ENCODE assay signal across 1 cellular context in the genomic region with DNA sequence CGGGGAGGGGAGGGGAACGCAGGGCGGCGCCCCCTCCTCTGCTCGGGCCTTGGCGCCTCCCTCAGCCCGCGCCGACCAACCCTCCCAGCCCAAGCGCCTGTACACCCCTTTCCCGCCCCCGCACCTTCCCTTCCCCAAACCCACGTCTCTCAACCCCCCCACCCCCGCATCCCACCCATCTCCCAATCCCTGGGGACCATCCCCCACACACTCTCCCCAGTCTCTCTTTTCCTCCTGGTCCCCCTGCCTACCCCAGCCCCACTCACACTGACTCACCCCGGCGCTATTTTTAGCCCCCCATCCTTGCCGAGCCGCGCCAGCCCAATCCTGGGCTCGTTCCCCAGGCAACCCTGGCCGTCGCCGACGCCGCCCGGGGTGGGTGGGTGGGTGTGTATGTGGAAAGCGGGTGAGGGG.
TF ChIP-seq lines count a peak whose summit lies in the region.

No MANE protein-coding gene starts in this region.

TF ChIP-seq in GM12878, 131 proteins besides CTCF, POLR2A, EP300 and RAD21:
- TF ChIP-seq MEF2B (IDR thresholded peaks at IDR 0.05; ENCODE audit: partially characterized antibody, poor library complexity, severe bottlenecking) (peak; percentile 15), GATAD2B (conservative IDR thresholded peaks at IDR 0.05; ENCODE audit: low read depth) (0 out of 2 replicates have a peak, but pooled peaks have one; percentile 39), EGR1 (IDR thresholded peaks at IDR 0.05; ENCODE audit: borderline replicate concordance in 1 of 2, low read depth in 2 of 2, low read length in 2 of 2) (peak in 1 of 2 experiments; percentile 71; a peak in 1 of 3 replicates)
- TF ChIP-seq, protein P1, sequence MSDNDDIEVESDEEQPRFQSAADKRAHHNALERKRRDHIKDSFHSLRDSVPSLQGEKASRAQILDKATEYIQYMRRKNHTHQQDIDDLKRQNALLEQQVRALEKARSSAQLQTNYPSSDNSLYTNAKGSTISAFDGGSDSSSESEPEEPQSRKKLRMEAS (IDR thresholded peaks at IDR 0.05; ENCODE audit: low read depth, low read length) = no peak
